ENCODE assay signal across 1 cellular context in genomic region chr17:45292696-45293412, GRCh38.
TF ChIP-seq lines count a peak whose summit lies in the region.

No MANE protein-coding gene starts in this region.

TF ChIP-seq in HepG2, 621 proteins besides CTCF, POLR2A, EP300 and RAD21 (continued from another document):
- no peak for TF ChIP-seq ZSCAN25 (CRISPR knock-in tag; IDR thresholded peaks at IDR 0.05)
- TF ChIP-seq ZNF792 (CRISPR knock-in tag; IDR thresholded peaks at IDR 0.05), result no peak
- 0 out of 2 replicates have a peak, but pooled peaks have one; percentile 45 for TF ChIP-seq MED13 (CRISPR knock-in tag; IDR thresholded peaks at IDR 0.05)
- no peak for TF ChIP-seq HCFC1 (IDR thresholded peaks at IDR 0.05; ENCODE audit: low read depth, low read length)
- no peak for TF ChIP-seq IRF9 (CRISPR knock-in tag; IDR thresholded peaks at IDR 0.05; ENCODE audit: borderline replicate concordance)
- TF ChIP-seq E2F2 (CRISPR knock-in tag; IDR thresholded peaks at IDR 0.05; ENCODE audit: borderline replicate concordance), result 0 out of 2 replicates have a peak, but pooled peaks have one; percentile 36
- no peak for TF ChIP-seq ZSCAN12 (CRISPR knock-in tag; IDR thresholded peaks at IDR 0.05)
- TF ChIP-seq PBX2 (CRISPR knock-in tag; IDR thresholded peaks at IDR 0.05), result no peak
